Comparison of ENCODE assay signal across 12 cellular contexts in the genomic region with DNA sequence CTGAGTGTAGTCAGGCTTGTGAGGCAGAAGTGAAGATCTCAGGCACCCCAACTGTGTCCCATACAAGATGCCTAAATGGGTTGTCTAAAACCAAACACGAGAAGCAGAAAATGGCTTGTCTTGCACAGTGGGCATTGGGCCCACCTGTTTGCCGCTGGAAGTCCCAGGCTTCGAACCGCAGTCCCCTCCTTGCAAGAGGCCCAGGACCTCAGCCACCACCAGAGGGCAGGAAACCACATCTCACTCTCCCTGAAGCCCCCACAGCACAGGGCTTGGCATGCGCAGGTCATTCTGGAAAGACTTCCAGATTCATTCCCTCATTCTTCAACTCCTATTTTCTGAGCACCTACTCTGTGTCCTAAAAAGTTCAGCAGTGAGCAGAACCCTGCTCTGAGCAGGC.
DNase-seq lines count a peak whose midpoint lies in the region; ATAC-seq and TF ChIP-seq lines count a peak whose summit lies in the region.
"Had no signal": no experiment of that assay in that cellular context is flagged by ENCODE, and none has a peak within 500 bp of the region (broad histone marks: within the 10 kb centered on the region; RNA-seq: fewer than 3 reads in every experiment).

No MANE protein-coding gene starts in this region.

- H3K9me2 ChIP-seq in MM.1S (replicated peaks; ENCODE audit: insufficient read depth, low read length), result no peaks in the 10 kb centered on the region

- H3K4me3 Mint-ChIP-seq in chondrocyte (ENCODE audit: unreplicated experiment) (no peak overlapping the region), neural progenitor cell (no peak overlapping the region)

- no peak for TF ChIP-seq EP300 in ovary (IDR thresholded peaks at IDR 0.05)

- TF ChIP-seq CTCF in MM.1S (IDR thresholded peaks at IDR 0.05; ENCODE audit: low read length) (peak; percentile 21), chondrocyte (IDR thresholded peaks at IDR 0.05) (peak; percentile 51), neural progenitor cell (IDR thresholded peaks at IDR 0.05) (peak; percentile 68), body of pancreas (IDR thresholded peaks at IDR 0.05) (no peak), ovary (IDR thresholded peaks at IDR 0.05) (no peak)

- H3F3A ChIP-seq in MM.1S (ENCODE audit: insufficient read depth, low read length) (no peaks in the 10 kb centered on the region), neural progenitor cell (ENCODE audit: low read depth) (no peaks in the 10 kb centered on the region)

- H3K9me3 ChIP-seq in MM.1S (replicated peaks; ENCODE audit: insufficient read depth, low read length), result no peaks in the 10 kb centered on the region
- H3K9me3 ChIP-seq in neural progenitor cell (ENCODE audit: low read depth), result no peaks in the 10 kb centered on the region
- no peaks in the 10 kb centered on the region for H3K9me3 ChIP-seq in body of pancreas
- H3K9me3 ChIP-seq in ovary, result no peaks in the 10 kb centered on the region
- H3K9me3 ChIP-seq: uterus had no signal

- H3K9ac ChIP-seq in MM.1S (ENCODE audit: low read length) (no peak overlapping the region), neural progenitor cell (no peak overlapping the region)

- peaks cover 10% of the 10 kb centered on the region for H3K4me1 Mint-ChIP-seq in chondrocyte (ENCODE audit: low read depth)
- H3K4me1 Mint-ChIP-seq in neural progenitor cell, result peaks cover 33% of the 10 kb centered on the region

- intact Hi-C loops in body of pancreas (cut with DNase I), result no loop called here
- intact Hi-C loops in ovary (cut with DNase I), result no loop called here

- H3K4me3 ChIP-seq in MM.1S (ENCODE audit: low read length) (no peak overlapping the region), neural progenitor cell (no peak overlapping the region), body of pancreas (no peak overlapping the region), ovary (no peak overlapping the region)
- H3K4me3 ChIP-seq: HAP-1, uterus had no signal

- H3K27ac Mint-ChIP-seq in chondrocyte (ENCODE audit: unreplicated experiment), result no peak overlapping the region
- no peak overlapping the region for H3K27ac Mint-ChIP-seq in neural progenitor cell
- H3K27ac Mint-ChIP-seq: activated T-helper 2 cell treated with anti-CD3 and anti-CD28 coated beads, Interferon-gamma antibody, Interleukin-2, Interleukin-4, amounts not matched to agents 10 μg/mL and 5 μg/mL and 100 μg/mL, durations not matched to agents 14 hours and 24 hours and 36 hours had no signal

- H2AFZ ChIP-seq in MM.1S (ENCODE audit: low read length), result no peak overlapping the region
- no peak overlapping the region for H2AFZ ChIP-seq in neural progenitor cell (replicated peaks)

- H3K79me2 ChIP-seq in MM.1S (ENCODE audit: low read length), result no peaks in the 10 kb centered on the region
- no peaks in the 10 kb centered on the region for H3K79me2 ChIP-seq in neural progenitor cell (ENCODE audit: low read depth)

- ATAC-seq in body of pancreas (no peak), GM21381 (IDR thresholded peaks at IDR 0.05; ENCODE audit: unreplicated experiment) (no peak)

- H3K27ac ChIP-seq in MM.1S (ENCODE audit: low read length), result no peak overlapping the region
- H3K27ac ChIP-seq in neural progenitor cell, result no peak overlapping the region
- no peak overlapping the region for H3K27ac ChIP-seq in body of pancreas
- no peak overlapping the region for H3K27ac ChIP-seq in ovary
- H3K27ac ChIP-seq: uterus had no signal

- no peaks in the 10 kb centered on the region for H3K36me3 ChIP-seq in MM.1S (replicated peaks; ENCODE audit: insufficient read depth, low read length)
- no peaks in the 10 kb centered on the region for H3K36me3 ChIP-seq in neural progenitor cell
- no peaks in the 10 kb centered on the region for H3K36me3 ChIP-seq in body of pancreas (replicated peaks in 1 of 2; ENCODE audit: insufficient read depth in 1 of 2, low read depth in 2 of 2)
- no peaks in the 10 kb centered on the region for H3K36me3 ChIP-seq in ovary
- H3K36me3 ChIP-seq: HAP-1, uterus had no signal

- H3K4me2 ChIP-seq in MM.1S (ENCODE audit: low read depth, low read length), result no peak overlapping the region
- no peak overlapping the region for H3K4me2 ChIP-seq in neural progenitor cell

- H3K36me3 Mint-ChIP-seq in chondrocyte (ENCODE audit: low read depth) (no peaks in the 10 kb centered on the region), neural progenitor cell (no peaks in the 10 kb centered on the region)

- H4K20me1 ChIP-seq in MM.1S (ENCODE audit: insufficient read depth, low read length), result no peaks in the 10 kb centered on the region
- no peaks in the 10 kb centered on the region for H4K20me1 ChIP-seq in neural progenitor cell (ENCODE audit: low read depth)

- H3K27me3 Mint-ChIP-seq in chondrocyte (ENCODE audit: low read depth) (no peaks in the 10 kb centered on the region), neural progenitor cell (ENCODE audit: insufficient read depth, low read depth) (peaks cover 10% of the 10 kb centered on the region)

- TF ChIP-seq POLR2A in body of pancreas (IDR thresholded peaks at IDR 0.05) (no peak), ovary (IDR thresholded peaks at IDR 0.05) (no peak)

- DNase-seq in NCI-H146 (lab: John Stamatoyannopoulos, UW) (peak; percentile 1), NCI-H146 treated with DMSO at 0.1 percent for 48 hours (lab: John Stamatoyannopoulos, UW; ENCODE audit: unreplicated experiment) (no peak), MM.1S (no peak), chondrocyte (ENCODE audit: low spot score) (no peak), neural progenitor cell (ENCODE audit: low spot score) (peak; percentile 69), body of pancreas (no peak), ovary (no peak)
- DNase-seq: NCI-H1694, uterus had no signal

- no peaks in the 10 kb centered on the region for H3K27me3 ChIP-seq in MM.1S (replicated peaks; ENCODE audit: insufficient read depth, low read length)
- no peaks in the 10 kb centered on the region for H3K27me3 ChIP-seq in neural progenitor cell
- H3K27me3 ChIP-seq in body of pancreas, result no peaks in the 10 kb centered on the region
- no peaks in the 10 kb centered on the region for H3K27me3 ChIP-seq in ovary
- H3K27me3 ChIP-seq: uterus had no signal

- 53 to 68% methylated on average over 5 of the region's 5 CpGs for WGBS in body of pancreas, 2 donors
- WGBS in ovary, 3 donors, result 52 to 64% (median 57%) methylated on average over 5 of the region's 5 CpGs

- H3K9me3 Mint-ChIP-seq in chondrocyte (ENCODE audit: low read depth), result no peaks in the 10 kb centered on the region
- H3K9me3 Mint-ChIP-seq in neural progenitor cell, result no peaks in the 10 kb centered on the region
- H3K9me3 Mint-ChIP-seq: activated T-helper 2 cell treated with anti-CD3 and anti-CD28 coated beads, Interferon-gamma antibody, Interleukin-2, Interleukin-4, amounts not matched to agents 10 μg/mL and 5 μg/mL and 100 μg/mL, durations not matched to agents 14 hours and 24 hours and 36 hours had no signal

- H3K4me1 ChIP-seq in MM.1S (ENCODE audit: low read length) (no peaks in the 10 kb centered on the region), neural progenitor cell (no peaks in the 10 kb centered on the region), body of pancreas (no peaks in the 10 kb centered on the region), ovary (ENCODE audit: insufficient read depth) (no peaks in the 10 kb centered on the region)
- H3K4me1 ChIP-seq: HAP-1, uterus had no signal

Comparison
In these comparisons a context has a peak if more than half of its experiments do, and no peak if none do; other contexts are left out.
1. DNase-seq: peak in NCI-H146 (single experiment) and neural progenitor cell (single experiment); none in NCI-H146 treated with DMSO at 0.1 percent for 48 hours (single experiment), MM.1S (single experiment), chondrocyte (single experiment), body of pancreas (0 of 4) and ovary (0 of 5).
2. CTCF ChIP-seq: peak in MM.1S (single experiment), chondrocyte (single experiment) and neural progenitor cell (single experiment); none in body of pancreas (0 of 7) and ovary (0 of 3).